8 cellular contexts compared by ENCODE assay signal in genomic region chr19:29845576-29846176, GRCh38. TPM values are rescaled to one million over a fixed set of nuclear protein-coding genes. Genes with fewer than 3 reads are reported as not detected.
DNase-seq lines count a peak whose midpoint lies in the region; ATAC-seq, FAIRE-seq and TF ChIP-seq lines count a peak whose summit lies in the region.

No MANE protein-coding gene starts in this region.

- H4K20me1 ChIP-seq in BLaER1 treated with 17β-estradiol and CSF1 and Interleukin-3, amounts not matched to agents 10 nM and 100 nM, result peaks cover 0 to 28% (median 14%) of the 10 kb centered on the region in 11 experiments; a peak in 15 of 22 replicates
- no peaks in the 10 kb centered on the region for H4K20me1 ChIP-seq in keratinocyte (ENCODE audit: control insufficient read depth, extremely low read depth, insufficient read depth, low read length)

- no peak for TF ChIP-seq POLR2A in body of pancreas (IDR thresholded peaks at IDR 0.05)

- peak overlapping the region; percentile 96 for H2AFZ ChIP-seq in keratinocyte (ENCODE audit: control insufficient read depth, low read length)

- peak overlapping the region; percentile 67 to 81 (median 75) for H3K9ac ChIP-seq in BLaER1 treated with 17β-estradiol and CSF1 and Interleukin-3, amounts not matched to agents 10 nM and 100 nM
- peak overlapping the region; percentile 77 for H3K9ac ChIP-seq in keratinocyte (ENCODE audit: control insufficient read depth, extremely low read depth, insufficient read depth, low read length)

- TF ChIP-seq CTCF in HEK293 (tag by site-specific recombination; IDR thresholded peaks at IDR 0.05) (no peak), body of pancreas (IDR thresholded peaks at IDR 0.05) (no peak), keratinocyte (optimal IDR thresholded peaks at IDR 0.05 in 1 of 3, IDR thresholded peaks at IDR 0.05 in 1 of 3, conservative IDR thresholded peaks at IDR 0.05 in 1 of 3; ENCODE audit: extremely low read depth in 1 of 3, insufficient read depth in 2 of 3, low read length in 3 of 3) (no peak)

- H3K79me2 ChIP-seq in keratinocyte (ENCODE audit: control insufficient read depth, insufficient read depth, low read length), result no peaks in the 10 kb centered on the region

- no peaks in the 10 kb centered on the region; a peak in 1 of 22 replicates for H3K9me3 ChIP-seq in BLaER1 treated with 17β-estradiol and CSF1 and Interleukin-3, amounts not matched to agents 10 nM and 100 nM (replicated peaks in 1 of 11)
- H3K9me3 ChIP-seq in HEK293 (ENCODE audit: control insufficient read depth, insufficient read depth, low read depth, low read length) (no peaks in the 10 kb centered on the region), body of pancreas (no peaks in the 10 kb centered on the region), keratinocyte (ENCODE audit: control insufficient read depth, low read depth, low read length) (no peaks in the 10 kb centered on the region)

- peak overlapping the region; percentile 60 to 82 (median 78) for H3K4me3 ChIP-seq in BLaER1 treated with 17β-estradiol and CSF1 and Interleukin-3, amounts not matched to agents 10 nM and 100 nM
- H3K4me3 ChIP-seq in HEK293 (ENCODE audit: low read depth, low read length) (peak overlapping the region; percentile 42), body of pancreas (peak overlapping the region; percentile 40 to 79), keratinocyte (ENCODE audit: control insufficient read depth in 2 of 3, extremely low read depth in 1 of 3, insufficient read depth in 2 of 3, low read depth in 1 of 3, low read length in 3 of 3) (peak overlapping the region; percentile 61 to 86 (median 84))

- DNase-seq in RPMI8226 (peak; percentile 14), body of pancreas (peak in 1 of 4 donors; percentile 13), keratinocyte (ENCODE audit: low read depth, low spot score) (no peak)
- peak; percentile 59 for DNase-seq in stimulated activated CD4-positive, alpha-beta T cell treated with anti-CD3 and anti-CD28 coated beads, Interleukin-15, amount 100 ng/mL, for 24 hours

- FAIRE-seq in keratinocyte (lab: Jason Lieb, UNC), result peak; percentile 62

- no peak for ATAC-seq in body of pancreas
- ATAC-seq in HG03571 (IDR thresholded peaks at IDR 0.05; ENCODE audit: unreplicated experiment), result no peak
- no peak for ATAC-seq in GM21737 (IDR thresholded peaks at IDR 0.05; ENCODE audit: unreplicated experiment)

- CTCF ChIA-PET in HEK293 (lab: Yijun Ruan, JAX), result interaction anchor here (0.5 to 3.2 kb wide), 8 partner anchors 11 to 129 kb away, joined by 3 to 24 read pairs (median 4); no protein-coding TSS in a partner anchor

- no peaks in the 10 kb centered on the region for H3K36me3 ChIP-seq in BLaER1 treated with 17β-estradiol and CSF1 and Interleukin-3, amounts not matched to agents 10 nM and 100 nM
- H3K36me3 ChIP-seq in HEK293 (ENCODE audit: control insufficient read depth in 2 of 2, insufficient read depth in 1 of 2, low read length in 2 of 2) (no peaks in the 10 kb centered on the region), body of pancreas (replicated peaks in 1 of 2; ENCODE audit: insufficient read depth in 1 of 2, low read depth in 2 of 2) (no peaks in the 10 kb centered on the region), keratinocyte (ENCODE audit: control insufficient read depth in 2 of 2, extremely low read depth in 1 of 2, insufficient read depth in 2 of 2, low read length in 2 of 2) (no peaks in the 10 kb centered on the region)

- intact Hi-C loops in body of pancreas (cut with DNase I), result no loop called here

- peak overlapping the region in 10 of 11 experiments; percentile 2 to 68 (median 57); a peak in 15 of 22 replicates for H3K27ac ChIP-seq in BLaER1 treated with 17β-estradiol and CSF1 and Interleukin-3, amounts not matched to agents 10 nM and 100 nM
- peak overlapping the region; percentile 76 for H3K27ac ChIP-seq in HEK293 (ENCODE audit: extremely low read depth, low read depth, low read length)
- peak overlapping the region in 3 of 4 donors; percentile 75 to 92 (median 87) for H3K27ac ChIP-seq in body of pancreas
- H3K27ac ChIP-seq in keratinocyte (ENCODE audit: control insufficient read depth, insufficient read depth, low read length), result peak overlapping the region; percentile 52

- 3% methylated on average over 20 to 22 of the region's 22 CpGs for WGBS in body of pancreas, 2 donors

- dilution Hi-C loops in keratinocyte (cut with MboI; ENCODE audit: extremely low pct_ligation_motif_present, low sequenced_read_pairs), result no loop called here

- no peaks in the 10 kb centered on the region for H3K9me1 ChIP-seq in keratinocyte (ENCODE audit: control insufficient read depth, extremely low read depth, insufficient read depth, low read length)

- POLR2A ChIA-PET in HEK293 (lab: Yijun Ruan, JAX), result interaction anchor here (0.6 to 3.6 kb wide), 19 partner anchors 8 to 817 kb away, joined by 3 to 28 read pairs (median 8); partner anchors contain the start of genes C19orf12, CCNE1, POP4 and URI1

- peaks cover 18 to 36% (median 33%) of the 10 kb centered on the region in 10 experiments for H3K4me1 ChIP-seq in BLaER1 treated with 17β-estradiol and CSF1 and Interleukin-3, amounts not matched to agents 10 nM and 100 nM
- H3K4me1 ChIP-seq in HEK293 (ENCODE audit: control insufficient read depth, insufficient read depth, low read length) (peaks cover 16% of the 10 kb centered on the region), body of pancreas (peaks cover 21% of the 10 kb centered on the region), keratinocyte (ENCODE audit: control insufficient read depth, extremely low read depth, insufficient read depth, low read length) (peaks cover 23% of the 10 kb centered on the region)

- H3K4me2 ChIP-seq in BLaER1 treated with 17β-estradiol and CSF1 and Interleukin-3, amounts not matched to agents 10 nM and 100 nM, result peak overlapping the region; percentile 78 to 100 (median 99)
- peak overlapping the region; percentile 99 for H3K4me2 ChIP-seq in keratinocyte (ENCODE audit: control insufficient read depth, extremely low read depth, insufficient read depth, low read depth, low read length)

- H3K27me3 ChIP-seq in BLaER1 treated with 17β-estradiol and CSF1 and Interleukin-3, amounts not matched to agents 10 nM and 100 nM, result peaks cover 33 to 36% (median 36%) of the 10 kb centered on the region in 11 experiments
- H3K27me3 ChIP-seq in body of pancreas (no peaks in the 10 kb centered on the region), keratinocyte (ENCODE audit: control insufficient read depth, extremely low read depth, insufficient read depth, low read length) (no peaks in the 10 kb centered on the region)

TF ChIP-seq in HEK293, 187 proteins besides CTCF, POLR2A, EP300 and RAD21 (continues in another document):
- TF ChIP-seq ZNF610 (tag by site-specific recombination; IDR thresholded peaks at IDR 0.05; ENCODE audit: borderline replicate concordance) (no peak), ZNF341 (tag by site-specific recombination; IDR thresholded peaks at IDR 0.05; ENCODE audit: low read depth) (peak; percentile 99), ZNF184 (tag by site-specific recombination; IDR thresholded peaks at IDR 0.05) (no peak), ZNF518A (tag by site-specific recombination; conservative IDR thresholded peaks at IDR 0.05; ENCODE audit: low read depth) (no peak; the same call in 1 of the 2 replicates)

RNA-seq across cellular contexts. Expression of gene CCNE1, which starts 33.9 kb away (rescaled TPM):
- total RNA-seq in body of pancreas, result not detected
- 10.0 to 11.2 TPM (median 10.1 TPM) in 3 replicates for polyA plus RNA-seq in keratinocyte
- 2.1 TPM for polyA plus RNA-seq in keratinocyte (2011; ENCODE audit: low read depth)
- polyA plus RNA-seq in keratinocyte (2011; cell fraction: cytosol; rRNA removed), result 10.5 and 11.2 TPM in 2 replicates
- 13.2 and 13.8 TPM in 2 replicates for polyA plus RNA-seq in keratinocyte (2011; cell fraction: nucleus; rRNA removed)
- polyA plus RNA-seq in keratinocyte (2012; ENCODE audit: low replicate concordance), result 7.5 and 8.3 TPM in 2 replicates
- polyA minus RNA-seq in keratinocyte, result 5.6 to 7.7 TPM (median 6.9 TPM) in 3 replicates
- 5.0 TPM for polyA minus RNA-seq in keratinocyte (2011; cell fraction: cytosol; rRNA and poly(A)+ RNA removed)
- polyA minus RNA-seq in keratinocyte (2011; cell fraction: nucleus; rRNA and poly(A)+ RNA removed), result 1.9 and 3.2 TPM in 2 replicates
